In genomic region chr7:67484244-67484751, GRCh38 we compare ENCODE assay signal across 1 cellular context.
TF ChIP-seq lines count a peak whose summit lies in the region.

No MANE protein-coding gene starts in this region.

TF ChIP-seq in K562, 482 proteins besides CTCF, POLR2A, EP300 and RAD21 (continued from another document and continues in another):
- TF ChIP-seq ZNF318 (IDR thresholded peaks at IDR 0.05; ENCODE audit: borderline replicate concordance in 1 of 2, low read depth in 1 of 2) (no peak), SMAD1 (IDR thresholded peaks at IDR 0.05; ENCODE audit: low read depth, low read length, partially characterized antibody) (no peak), RNF219 (CRISPR knock-in tag; IDR thresholded peaks at IDR 0.05) (no peak), HDAC1 (IDR thresholded peaks at IDR 0.05) (0 out of 4 replicates have a peak, but pooled peaks of 1 of the 2 experiments have one; percentile 16), ZNF75A (CRISPR knock-in tag; IDR thresholded peaks at IDR 0.05) (no peak), EP400 (IDR thresholded peaks at IDR 0.05) (no peak), RBM22 (IDR thresholded peaks at IDR 0.05; ENCODE audit: low read depth, low read length, poor library complexity, severe bottlenecking) (no peak), DPF2 (IDR thresholded peaks at IDR 0.05) (no peak), EGR1 (conservative IDR thresholded peaks at IDR 0.05) (peak; percentile 62), RCOR1 (IDR thresholded peaks at IDR 0.05; ENCODE audit: borderline replicate concordance in 1 of 2, low read depth in 2 of 2, low read length in 2 of 2) (no peak), ZNF239 (CRISPR knock-in tag; IDR thresholded peaks at IDR 0.05) (no peak), TSHZ1 (CRISPR knock-in tag; IDR thresholded peaks at IDR 0.05) (no peak), ZNF586 (CRISPR knock-in tag; conservative IDR thresholded peaks at IDR 0.05) (no peak), SIX5 (IDR thresholded peaks at IDR 0.05; ENCODE audit: borderline replicate concordance in 1 of 2, insufficient read depth in 1 of 2, low read depth in 1 of 2, low read length in 2 of 2) (no peak), ZNF217 (CRISPR knock-in tag; IDR thresholded peaks at IDR 0.05) (no peak), CBX8 (IDR thresholded peaks at IDR 0.05; ENCODE audit: borderline replicate concordance, extremely low read depth, low read depth, low read length, poor library complexity, severe bottlenecking) (no peak), SMC3 (conservative IDR thresholded peaks at IDR 0.05; ENCODE audit: insufficient read depth, low read depth, low read length) (peak; percentile 60), ZNF717 (CRISPR knock-in tag; IDR thresholded peaks at IDR 0.05) (no peak), KLF16 (IDR thresholded peaks at IDR 0.05) (0 out of 2 replicates have a peak, but pooled peaks have one; percentile 17), PHB (CRISPR knock-in tag; IDR thresholded peaks at IDR 0.05) (no peak), GABPA (tag; conservative IDR thresholded peaks at IDR 0.05; ENCODE audit: low read depth) (no peak), USF2 (CRISPR knock-in tag; IDR thresholded peaks at IDR 0.05) (peak; percentile 64), FOXK2 (conservative IDR thresholded peaks at IDR 0.05 in 1 of 2, IDR thresholded peaks at IDR 0.05 in 1 of 2; ENCODE audit: low read depth in 2 of 2) (no peak)
- TF ChIP-seq, protein P1, sequence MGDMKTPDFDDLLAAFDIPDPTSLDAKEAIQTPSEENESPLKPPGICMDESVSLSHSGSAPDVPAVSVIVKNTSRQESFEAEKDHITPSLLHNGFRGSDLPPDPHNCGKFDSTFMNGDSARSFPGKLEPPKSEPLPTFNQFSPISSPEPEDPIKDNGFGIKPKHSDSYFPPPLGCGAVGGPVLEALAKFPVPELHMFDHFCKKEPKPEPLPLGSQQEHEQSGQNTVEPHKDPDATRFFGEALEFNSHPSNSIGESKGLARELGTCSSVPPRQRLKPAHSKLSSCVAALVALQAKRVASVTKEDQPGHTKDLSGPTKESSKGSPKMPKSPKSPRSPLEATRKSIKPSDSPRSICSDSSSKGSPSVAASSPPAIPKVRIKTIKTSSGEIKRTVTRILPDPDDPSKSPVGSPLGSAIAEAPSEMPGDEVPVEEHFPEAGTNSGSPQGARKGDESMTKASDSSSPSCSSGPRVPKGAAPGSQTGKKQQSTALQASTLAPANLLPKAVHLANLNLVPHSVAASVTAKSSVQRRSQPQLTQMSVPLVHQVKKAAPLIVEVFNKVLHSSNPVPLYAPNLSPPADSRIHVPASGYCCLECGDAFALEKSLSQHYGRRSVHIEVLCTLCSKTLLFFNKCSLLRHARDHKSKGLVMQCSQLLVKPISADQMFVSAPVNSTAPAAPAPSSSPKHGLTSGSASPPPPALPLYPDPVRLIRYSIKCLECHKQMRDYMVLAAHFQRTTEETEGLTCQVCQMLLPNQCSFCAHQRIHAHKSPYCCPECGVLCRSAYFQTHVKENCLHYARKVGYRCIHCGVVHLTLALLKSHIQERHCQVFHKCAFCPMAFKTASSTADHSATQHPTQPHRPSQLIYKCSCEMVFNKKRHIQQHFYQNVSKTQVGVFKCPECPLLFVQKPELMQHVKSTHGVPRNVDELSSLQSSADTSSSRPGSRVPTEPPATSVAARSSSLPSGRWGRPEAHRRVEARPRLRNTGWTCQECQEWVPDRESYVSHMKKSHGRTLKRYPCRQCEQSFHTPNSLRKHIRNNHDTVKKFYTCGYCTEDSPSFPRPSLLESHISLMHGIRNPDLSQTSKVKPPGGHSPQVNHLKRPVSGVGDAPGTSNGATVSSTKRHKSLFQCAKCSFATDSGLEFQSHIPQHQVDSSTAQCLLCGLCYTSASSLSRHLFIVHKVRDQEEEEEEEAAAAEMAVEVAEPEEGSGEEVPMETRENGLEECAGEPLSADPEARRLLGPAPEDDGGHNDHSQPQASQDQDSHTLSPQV (IDR thresholded peaks at IDR 0.05): no peak
- TF ChIP-seq, protein P2, sequence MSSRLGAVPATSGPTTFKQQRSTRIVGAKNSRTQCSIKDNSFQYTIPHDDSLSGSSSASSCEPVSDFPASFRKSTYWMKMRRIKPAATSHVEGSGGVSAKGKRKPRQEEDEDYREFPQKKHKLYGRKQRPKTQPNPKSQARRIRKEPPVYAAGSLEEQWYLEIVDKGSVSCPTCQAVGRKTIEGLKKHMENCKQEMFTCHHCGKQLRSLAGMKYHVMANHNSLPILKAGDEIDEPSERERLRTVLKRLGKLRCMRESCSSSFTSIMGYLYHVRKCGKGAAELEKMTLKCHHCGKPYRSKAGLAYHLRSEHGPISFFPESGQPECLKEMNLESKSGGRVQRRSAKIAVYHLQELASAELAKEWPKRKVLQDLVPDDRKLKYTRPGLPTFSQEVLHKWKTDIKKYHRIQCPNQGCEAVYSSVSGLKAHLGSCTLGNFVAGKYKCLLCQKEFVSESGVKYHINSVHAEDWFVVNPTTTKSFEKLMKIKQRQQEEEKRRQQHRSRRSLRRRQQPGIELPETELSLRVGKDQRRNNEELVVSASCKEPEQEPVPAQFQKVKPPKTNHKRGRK (tag; IDR thresholded peaks at IDR 0.05): no peak
- TF ChIP-seq, protein P3, sequence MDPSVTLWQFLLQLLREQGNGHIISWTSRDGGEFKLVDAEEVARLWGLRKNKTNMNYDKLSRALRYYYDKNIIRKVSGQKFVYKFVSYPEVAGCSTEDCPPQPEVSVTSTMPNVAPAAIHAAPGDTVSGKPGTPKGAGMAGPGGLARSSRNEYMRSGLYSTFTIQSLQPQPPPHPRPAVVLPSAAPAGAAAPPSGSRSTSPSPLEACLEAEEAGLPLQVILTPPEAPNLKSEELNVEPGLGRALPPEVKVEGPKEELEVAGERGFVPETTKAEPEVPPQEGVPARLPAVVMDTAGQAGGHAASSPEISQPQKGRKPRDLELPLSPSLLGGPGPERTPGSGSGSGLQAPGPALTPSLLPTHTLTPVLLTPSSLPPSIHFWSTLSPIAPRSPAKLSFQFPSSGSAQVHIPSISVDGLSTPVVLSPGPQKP (CRISPR knock-in tag; IDR thresholded peaks at IDR 0.05): no peak
